In the genomic region with DNA sequence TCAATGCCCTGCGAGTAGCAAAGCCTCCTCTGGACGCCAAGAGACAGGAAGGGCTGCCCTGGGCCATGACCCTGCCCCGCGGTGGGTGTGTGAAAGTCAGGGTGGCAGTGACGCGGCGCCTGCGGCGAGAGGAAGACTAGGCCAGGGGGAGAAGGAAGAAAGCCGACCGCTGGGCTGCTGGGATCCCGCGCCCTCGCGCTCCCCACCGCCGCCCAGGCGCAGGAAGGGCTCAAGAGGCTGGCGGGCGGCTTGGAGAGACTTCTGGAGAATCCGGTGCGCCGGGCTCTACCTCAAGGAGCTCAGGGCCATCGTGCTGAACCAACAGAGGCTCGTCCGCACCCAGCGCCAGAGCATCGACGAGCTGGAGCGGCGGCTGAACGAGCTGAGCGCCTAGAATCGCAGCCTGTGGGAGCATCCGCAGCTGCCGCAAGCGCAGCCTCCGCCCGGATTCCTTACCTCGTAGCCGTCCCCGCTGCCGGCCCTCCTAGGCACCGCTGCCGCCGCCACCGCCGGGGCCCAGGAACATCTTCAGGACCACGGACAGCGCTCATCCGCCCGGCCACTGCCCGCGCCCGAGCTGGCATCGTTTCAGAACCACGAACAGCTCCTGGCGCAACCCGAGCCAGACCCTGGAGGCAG, we compare ENCODE assay signal across 1 cellular context.
TF ChIP-seq lines count a peak whose summit lies in the region.

No MANE protein-coding gene starts in this region.

TF ChIP-seq in HepG2, 621 proteins besides CTCF, POLR2A, EP300 and RAD21 (continued from another document and continues in another):
- TF ChIP-seq KLF13 (CRISPR knock-in tag; IDR thresholded peaks at IDR 0.05) (0 out of 2 replicates have a peak, but pooled peaks have one; percentile 80), NCOA5 (CRISPR knock-in tag; IDR thresholded peaks at IDR 0.05) (peak; percentile 47; the same call in 1 of the 2 replicates), ZNF605 (CRISPR knock-in tag; IDR thresholded peaks at IDR 0.05) (peak; percentile 98), ZNF451 (CRISPR knock-in tag; IDR thresholded peaks at IDR 0.05) (peak; percentile 98), ZSCAN12 (CRISPR knock-in tag; IDR thresholded peaks at IDR 0.05) (peak; percentile 99), MIER2 (CRISPR knock-in tag; IDR thresholded peaks at IDR 0.05) (peak; percentile 100), CENPBD1 (CRISPR knock-in tag; IDR thresholded peaks at IDR 0.05; ENCODE audit: borderline replicate concordance, low read depth) (peak; percentile 93; the same call in 1 of the 2 replicates), FOXO4 (CRISPR knock-in tag; conservative IDR thresholded peaks at IDR 0.05) (0 out of 2 replicates have a peak, but pooled peaks have one; percentile 87), GPN1 (CRISPR knock-in tag; IDR thresholded peaks at IDR 0.05; ENCODE audit: borderline replicate concordance) (peak; percentile 98), ZNF557 (CRISPR knock-in tag; IDR thresholded peaks at IDR 0.05) (peak; percentile 99), STAG1 (CRISPR knock-in tag; IDR thresholded peaks at IDR 0.05) (peak; percentile 29), JUN (CRISPR knock-in tag; IDR thresholded peaks at IDR 0.05) (no peak; the same call in 1 of the 2 replicates), ETV6 (CRISPR knock-in tag; conservative IDR thresholded peaks at IDR 0.05) (peak; percentile 99), ZMAT5 (CRISPR knock-in tag; IDR thresholded peaks at IDR 0.05; ENCODE audit: borderline replicate concordance, low read depth) (peak; percentile 82; the same call in 1 of the 2 replicates), ZNF382 (CRISPR knock-in tag; IDR thresholded peaks at IDR 0.05; ENCODE audit: borderline replicate concordance) (no peak), TBX3 (IDR thresholded peaks at IDR 0.05; ENCODE audit: borderline replicate concordance) (no peak), ZNF569 (CRISPR knock-in tag; IDR thresholded peaks at IDR 0.05; ENCODE audit: borderline replicate concordance) (no peak), RBM39 (IDR thresholded peaks at IDR 0.05; ENCODE audit: low read depth, low read length, poor library complexity, severe bottlenecking) (no peak), ZHX1 (CRISPR knock-in tag; IDR thresholded peaks at IDR 0.05; ENCODE audit: low read depth) (peak; percentile 97; the same call in 1 of the 2 replicates), CHCHD3 (CRISPR knock-in tag; IDR thresholded peaks at IDR 0.05) (peak; percentile 70; the same call in 1 of the 2 replicates), ZFP1 (CRISPR knock-in tag; IDR thresholded peaks at IDR 0.05) (peak; percentile 80; the same call in 1 of the 2 replicates), MATR3 (CRISPR knock-in tag; IDR thresholded peaks at IDR 0.05) (no peak), NONO (IDR thresholded peaks at IDR 0.05) (no peak), NONO (CRISPR knock-in tag; conservative IDR thresholded peaks at IDR 0.05) (no peak), ZNF501 (CRISPR knock-in tag; IDR thresholded peaks at IDR 0.05) (peak; percentile 97), TEAD3 (CRISPR knock-in tag; optimal IDR thresholded peaks at IDR 0.05; ENCODE audit: borderline replicate concordance) (peak; percentile 82), LBX2 (CRISPR knock-in tag; IDR thresholded peaks at IDR 0.05; ENCODE audit: borderline replicate concordance) (peak; percentile 95; the same call in 1 of the 2 replicates), ELF1 (CRISPR knock-in tag; IDR thresholded peaks at IDR 0.05) (peak; percentile 71), ARID4A (CRISPR knock-in tag; IDR thresholded peaks at IDR 0.05; ENCODE audit: borderline replicate concordance) (peak; percentile 79; the same call in 1 of the 2 replicates), MAX (IDR thresholded peaks at IDR 0.05) (no peak), HINFP (CRISPR knock-in tag; IDR thresholded peaks at IDR 0.05; ENCODE audit: low read depth) (peak; percentile 83; the same call in 1 of the 2 replicates)
- TF ChIP-seq, protein P1, sequence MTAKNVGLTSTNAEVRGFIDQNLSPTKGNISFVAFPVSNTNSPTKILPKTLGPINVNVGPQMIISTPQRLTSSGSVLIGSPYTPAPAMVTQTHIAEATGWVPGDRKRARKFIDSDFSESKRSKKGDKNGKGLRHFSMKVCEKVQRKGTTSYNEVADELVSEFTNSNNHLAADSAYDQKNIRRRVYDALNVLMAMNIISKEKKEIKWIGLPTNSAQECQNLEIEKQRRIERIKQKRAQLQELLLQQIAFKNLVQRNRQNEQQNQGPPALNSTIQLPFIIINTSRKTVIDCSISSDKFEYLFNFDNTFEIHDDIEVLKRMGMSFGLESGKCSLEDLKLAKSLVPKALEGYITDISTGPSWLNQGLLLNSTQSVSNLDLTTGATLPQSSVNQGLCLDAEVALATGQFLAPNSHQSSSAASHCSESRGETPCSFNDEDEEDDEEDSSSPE (CRISPR knock-in tag; IDR thresholded peaks at IDR 0.05) = peak; percentile 59
- TF ChIP-seq, protein P2, sequence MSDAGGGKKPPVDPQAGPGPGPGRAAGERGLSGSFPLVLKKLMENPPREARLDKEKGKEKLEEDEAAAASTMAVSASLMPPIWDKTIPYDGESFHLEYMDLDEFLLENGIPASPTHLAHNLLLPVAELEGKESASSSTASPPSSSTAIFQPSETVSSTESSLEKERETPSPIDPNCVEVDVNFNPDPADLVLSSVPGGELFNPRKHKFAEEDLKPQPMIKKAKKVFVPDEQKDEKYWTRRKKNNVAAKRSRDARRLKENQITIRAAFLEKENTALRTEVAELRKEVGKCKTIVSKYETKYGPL (CRISPR knock-in tag; IDR thresholded peaks at IDR 0.05) = peak; percentile 95
- TF ChIP-seq, protein P3, sequence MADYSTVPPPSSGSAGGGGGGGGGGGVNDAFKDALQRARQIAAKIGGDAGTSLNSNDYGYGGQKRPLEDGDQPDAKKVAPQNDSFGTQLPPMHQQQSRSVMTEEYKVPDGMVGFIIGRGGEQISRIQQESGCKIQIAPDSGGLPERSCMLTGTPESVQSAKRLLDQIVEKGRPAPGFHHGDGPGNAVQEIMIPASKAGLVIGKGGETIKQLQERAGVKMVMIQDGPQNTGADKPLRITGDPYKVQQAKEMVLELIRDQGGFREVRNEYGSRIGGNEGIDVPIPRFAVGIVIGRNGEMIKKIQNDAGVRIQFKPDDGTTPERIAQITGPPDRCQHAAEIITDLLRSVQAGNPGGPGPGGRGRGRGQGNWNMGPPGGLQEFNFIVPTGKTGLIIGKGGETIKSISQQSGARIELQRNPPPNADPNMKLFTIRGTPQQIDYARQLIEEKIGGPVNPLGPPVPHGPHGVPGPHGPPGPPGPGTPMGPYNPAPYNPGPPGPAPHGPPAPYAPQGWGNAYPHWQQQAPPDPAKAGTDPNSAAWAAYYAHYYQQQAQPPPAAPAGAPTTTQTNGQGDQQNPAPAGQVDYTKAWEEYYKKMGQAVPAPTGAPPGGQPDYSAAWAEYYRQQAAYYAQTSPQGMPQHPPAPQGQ (CRISPR knock-in tag; IDR thresholded peaks at IDR 0.05; ENCODE audit: borderline replicate concordance) = no peak
- TF ChIP-seq, protein P4, sequence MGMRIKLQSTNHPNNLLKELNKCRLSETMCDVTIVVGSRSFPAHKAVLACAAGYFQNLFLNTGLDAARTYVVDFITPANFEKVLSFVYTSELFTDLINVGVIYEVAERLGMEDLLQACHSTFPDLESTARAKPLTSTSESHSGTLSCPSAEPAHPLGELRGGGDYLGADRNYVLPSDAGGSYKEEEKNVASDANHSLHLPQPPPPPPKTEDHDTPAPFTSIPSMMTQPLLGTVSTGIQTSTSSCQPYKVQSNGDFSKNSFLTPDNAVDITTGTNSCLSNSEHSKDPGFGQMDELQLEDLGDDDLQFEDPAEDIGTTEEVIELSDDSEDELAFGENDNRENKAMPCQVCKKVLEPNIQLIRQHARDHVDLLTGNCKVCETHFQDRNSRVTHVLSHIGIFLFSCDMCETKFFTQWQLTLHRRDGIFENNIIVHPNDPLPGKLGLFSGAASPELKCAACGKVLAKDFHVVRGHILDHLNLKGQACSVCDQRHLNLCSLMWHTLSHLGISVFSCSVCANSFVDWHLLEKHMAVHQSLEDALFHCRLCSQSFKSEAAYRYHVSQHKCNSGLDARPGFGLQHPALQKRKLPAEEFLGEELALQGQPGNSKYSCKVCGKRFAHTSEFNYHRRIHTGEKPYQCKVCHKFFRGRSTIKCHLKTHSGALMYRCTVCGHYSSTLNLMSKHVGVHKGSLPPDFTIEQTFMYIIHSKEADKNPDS (CRISPR knock-in tag; IDR thresholded peaks at IDR 0.05) = peak; percentile 76; the same call in 1 of the 2 replicates
- TF ChIP-seq, protein P5, sequence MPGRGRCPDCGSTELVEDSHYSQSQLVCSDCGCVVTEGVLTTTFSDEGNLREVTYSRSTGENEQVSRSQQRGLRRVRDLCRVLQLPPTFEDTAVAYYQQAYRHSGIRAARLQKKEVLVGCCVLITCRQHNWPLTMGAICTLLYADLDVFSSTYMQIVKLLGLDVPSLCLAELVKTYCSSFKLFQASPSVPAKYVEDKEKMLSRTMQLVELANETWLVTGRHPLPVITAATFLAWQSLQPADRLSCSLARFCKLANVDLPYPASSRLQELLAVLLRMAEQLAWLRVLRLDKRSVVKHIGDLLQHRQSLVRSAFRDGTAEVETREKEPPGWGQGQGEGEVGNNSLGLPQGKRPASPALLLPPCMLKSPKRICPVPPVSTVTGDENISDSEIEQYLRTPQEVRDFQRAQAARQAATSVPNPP (CRISPR knock-in tag; IDR thresholded peaks at IDR 0.05) = peak; percentile 72; the same call in 1 of the 2 replicates
